In the genomic region with DNA sequence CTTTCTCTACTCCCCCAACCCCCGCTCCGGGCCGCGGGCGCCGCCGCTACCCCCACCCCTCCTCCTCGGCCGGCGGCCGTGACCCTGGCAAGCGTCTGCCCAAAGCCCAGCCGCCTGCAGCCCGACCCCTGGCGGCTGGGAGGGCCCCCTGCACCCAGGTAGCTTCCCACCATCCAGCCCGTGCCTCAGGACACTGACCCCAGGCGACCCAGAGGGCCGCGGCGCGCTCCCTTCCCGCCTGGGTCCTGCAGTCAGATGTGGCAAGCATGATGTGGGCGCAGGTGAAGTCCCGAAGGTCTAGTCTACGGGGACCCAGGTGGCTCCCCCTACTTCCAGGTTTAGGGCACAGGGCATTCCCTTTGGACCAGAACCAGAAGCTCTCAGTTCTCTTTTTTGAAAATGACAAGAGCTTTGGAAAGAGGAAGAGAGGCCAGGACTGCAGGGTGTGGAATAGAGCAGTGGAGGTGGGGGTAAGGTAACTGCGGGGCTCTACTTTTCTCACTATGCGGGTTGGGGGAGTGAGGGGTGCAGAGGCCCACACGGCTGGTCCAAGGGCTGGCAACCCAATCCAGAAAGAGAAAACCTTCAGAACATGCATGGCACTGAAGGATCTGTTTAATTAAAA, we compare ENCODE assay signal across 8 cellular contexts. TPM values are rescaled to one million over a fixed set of nuclear protein-coding genes. Genes with fewer than 3 reads are reported as not detected.
DNase-seq lines count a peak whose midpoint lies in the region; ATAC-seq, FAIRE-seq and TF ChIP-seq lines count a peak whose summit lies in the region.

A gene with protein sequence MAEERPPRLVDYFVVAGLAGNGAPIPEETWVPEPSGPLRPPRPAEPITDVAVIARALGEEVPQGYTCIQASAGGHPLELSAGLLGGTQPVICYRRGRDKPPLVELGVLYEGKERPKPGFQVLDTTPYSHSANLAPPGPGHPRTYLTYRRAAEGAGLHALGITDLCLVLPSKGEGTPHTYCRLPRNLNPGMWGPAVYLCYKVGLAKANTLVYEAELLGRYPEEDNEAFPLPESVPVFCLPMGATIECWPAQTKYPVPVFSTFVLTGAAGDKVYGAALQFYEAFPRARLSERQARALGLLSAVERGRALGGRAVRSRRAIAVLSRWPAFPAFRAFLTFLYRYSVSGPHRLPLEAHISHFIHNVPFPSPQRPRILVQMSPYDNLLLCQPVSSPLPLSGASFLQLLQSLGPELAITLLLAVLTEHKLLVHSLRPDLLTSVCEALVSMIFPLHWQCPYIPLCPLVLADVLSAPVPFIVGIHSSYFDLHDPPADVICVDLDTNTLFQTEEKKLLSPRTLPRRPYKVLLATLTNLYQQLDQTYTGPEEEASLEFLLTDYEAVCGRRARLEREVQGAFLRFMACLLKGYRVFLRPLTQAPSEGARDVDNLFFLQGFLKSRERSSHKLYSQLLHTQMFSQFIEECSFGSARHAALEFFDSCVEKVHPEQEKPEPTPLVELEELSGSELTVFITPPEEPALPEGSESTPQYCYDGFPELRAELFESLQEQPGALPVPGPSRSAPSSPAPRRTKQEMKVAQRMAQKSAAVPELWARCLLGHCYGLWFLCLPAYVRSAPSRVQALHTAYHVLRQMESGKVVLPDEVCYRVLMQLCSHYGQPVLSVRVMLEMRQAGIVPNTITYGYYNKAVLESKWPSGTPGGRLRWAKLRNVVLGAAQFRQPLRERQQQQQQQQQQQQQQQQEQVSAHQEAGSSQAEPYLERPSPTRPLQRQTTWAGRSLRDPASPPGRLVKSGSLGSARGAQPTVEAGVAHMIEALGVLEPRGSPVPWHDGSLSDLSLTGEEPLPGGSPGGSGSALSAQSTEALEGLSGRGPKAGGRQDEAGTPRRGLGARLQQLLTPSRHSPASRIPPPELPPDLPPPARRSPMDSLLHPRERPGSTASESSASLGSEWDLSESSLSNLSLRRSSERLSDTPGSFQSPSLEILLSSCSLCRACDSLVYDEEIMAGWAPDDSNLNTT (N-terminal part only) (minus strand): TSS at position 97 of the 625 bp plus-strand sequence. CDS start 2,344 bp downstream, outside the sequence.

- H3K9ac ChIP-seq in endothelial cell of umbilical vein (replicated peaks; ENCODE audit: extremely low read depth, insufficient read depth, low read length), result peak within 1 kb of the TSS; percentile 84

- H3K4me1 ChIP-seq in CD8-positive, alpha-beta memory T cell (ENCODE audit: insufficient read depth, low read length), result peaks cover 31% of the 10 kb centered on the region
- peaks cover 9% of the 10 kb centered on the region for H3K4me1 ChIP-seq in endothelial cell of umbilical vein (ENCODE audit: control insufficient read depth, extremely low read depth, insufficient read depth, low read length)

- intact Hi-C loops in endothelial cell of umbilical vein (cut with micrococcal nuclease), result loop anchor here (1.0 to 2.0 kb wide), 9 partner anchors 12 to 269 kb away; a partner anchor contains a TSS

- peak; percentile 60 to 82 (median 71) for DNase-seq in CD8-positive, alpha-beta memory T cell
- DNase-seq in NOMO-1 treated with DMSO at 0.1 percent for 48 hours (lab: John Stamatoyannopoulos, UW; ENCODE audit: unreplicated experiment) (peak; percentile 75), endothelial cell of umbilical vein (ENCODE audit: low read depth, low spot score) (peak; percentile 65), middle frontal gyrus (ENCODE audit: extremely low spot score, low spot score) (peak; percentile 73)
- DNase-seq in activated CD8-positive, alpha-beta memory T cell treated with anti-CD3 and anti-CD28 coated beads, Interleukin-2, amount 50 U/mL, for 48 hours, result peak; percentile 88
- peak; percentile 68 for DNase-seq in stimulated activated CD8-positive, alpha-beta memory T cell treated with anti-CD3 and anti-CD28 coated beads, Interleukin-4, amount 100 ng/mL, for 24 hours (ENCODE audit: low read depth)

- H3K36me3 ChIP-seq in CD8-positive, alpha-beta memory T cell (ENCODE audit: insufficient read depth, low read length), result peaks cover 45% of the 10 kb centered on the region
- peaks cover 3 to 37% of the 10 kb centered on the region in 2 experiments for H3K36me3 ChIP-seq in endothelial cell of umbilical vein (ENCODE audit: control insufficient read depth in 2 of 2, extremely low read depth in 1 of 2, insufficient read depth in 2 of 2, low read length in 2 of 2)

- peak within 1 kb of the TSS; percentile 91 for H3K27ac ChIP-seq in CD8-positive, alpha-beta memory T cell (ENCODE audit: low read depth, low read length)
- H3K27ac ChIP-seq in endothelial cell of umbilical vein (ENCODE audit: insufficient read depth, low read depth, low read length), result peak within 1 kb of the TSS; percentile 63

- H3K9me3 ChIP-seq in CD8-positive, alpha-beta memory T cell (ENCODE audit: low read length), result no peaks in the 10 kb centered on the region
- no peaks in the 10 kb centered on the region for H3K9me3 ChIP-seq in endothelial cell of umbilical vein (replicated peaks; ENCODE audit: control insufficient read depth, insufficient read depth, low read length)

- POLR2A ChIA-PET in CD8-positive, alpha-beta memory T cell (lab: Charles Lee), result interaction anchor here (0.6 to 4.1 kb wide), 11 partner anchors 11 to 160 kb away, joined by 3 to 56 read pairs (median 20); a partner anchor contains a TSS
- POLR2A ChIA-PET in endothelial cell of umbilical vein (lab: Charles Lee), result interaction anchor here (0.7 to 1.3 kb wide), 5 partner anchors 12 to 44 kb away, joined by 3 to 5 read pairs (median 4); a partner anchor contains a TSS

- H3K4me3 ChIP-seq in CD8-positive, alpha-beta memory T cell (ENCODE audit: low read length), result peak within 1 kb of the TSS; percentile 83
- peak within 1 kb of the TSS; percentile 42 to 88 (median 73) for H3K4me3 ChIP-seq in endothelial cell of umbilical vein (replicated peaks in 1 of 3; ENCODE audit: insufficient read depth in 1 of 3, low read depth in 1 of 3, low read length in 3 of 3)

- peak within 1 kb of the TSS; percentile 5 for H2AFZ ChIP-seq in endothelial cell of umbilical vein (ENCODE audit: low read depth, low read length)

- no TSS peak for BruUV-seq in endothelial cell of umbilical vein (replicated peaks; lab: Mats Ljungman, UMichigan)

- no peaks in the 10 kb centered on the region for H3K9me3 Mint-ChIP-seq in CD8-positive, alpha-beta memory T cell

- H3K4me1 Mint-ChIP-seq in CD8-positive, alpha-beta memory T cell, result peaks cover 30 to 42% (median 37%) of the 10 kb centered on the region in 3 donors

- TF ChIP-seq CTCF in endothelial cell of umbilical vein (IDR thresholded peaks at IDR 0.05; ENCODE audit: extremely low read depth in 1 of 2, insufficient read depth in 1 of 2, low read depth in 1 of 2, low read length in 2 of 2), result peak; percentile 89 to 97

- no peak for TF ChIP-seq POLR2A in endothelial cell of umbilical vein (IDR thresholded peaks at IDR 0.05; ENCODE audit: low read depth, low read length)

- peak within 1 kb of the TSS; percentile 93 to 100 (median 98) for H3K27ac Mint-ChIP-seq in CD8-positive, alpha-beta memory T cell

- peak; percentile 82 for FAIRE-seq in endothelial cell of umbilical vein (lab: Jason Lieb, UNC)

- ATAC-seq in GM19438 (IDR thresholded peaks at IDR 0.05; ENCODE audit: low read depth, unreplicated experiment), result peak; percentile 65
- peak; percentile 35 for ATAC-seq in HG03558 (IDR thresholded peaks at IDR 0.05; ENCODE audit: extremely low read depth, unreplicated experiment)

- no peaks in the 10 kb centered on the region for H3K27me3 ChIP-seq in CD8-positive, alpha-beta memory T cell (ENCODE audit: insufficient read depth, low read length, poor library complexity, severe bottlenecking)
- H3K27me3 ChIP-seq in endothelial cell of umbilical vein (ENCODE audit: control insufficient read depth in 2 of 2, insufficient read depth in 2 of 2, low read length in 2 of 2), result no peaks in the 10 kb centered on the region

- H4K20me1 ChIP-seq in endothelial cell of umbilical vein (replicated peaks; ENCODE audit: control insufficient read depth, extremely low read depth, insufficient read depth, low read length), result no peaks in the 10 kb centered on the region

- dilution Hi-C loops in endothelial cell of umbilical vein (cut with MboI; ENCODE audit: extremely low pct_ligation_motif_present, low sequenced_read_pairs), result no loop called here

- H3K4me2 ChIP-seq in endothelial cell of umbilical vein (ENCODE audit: insufficient read depth, low read length), result peak within 1 kb of the TSS; percentile 73

- no peaks in the 10 kb centered on the region for H3K9me1 ChIP-seq in endothelial cell of umbilical vein (replicated peaks; ENCODE audit: control insufficient read depth, extremely low read depth, insufficient read depth, low read length)

- CTCF ChIA-PET in CD8-positive, alpha-beta memory T cell (lab: Charles Lee), result interaction anchor here (0.6 to 6.0 kb wide), 29 partner anchors 9 to 1226 kb away, joined by 3 to 58 read pairs (median 4); a partner anchor contains a TSS
- CTCF ChIA-PET in endothelial cell of umbilical vein (lab: Charles Lee), result interaction anchor here (0.6 to 5.3 kb wide), 26 partner anchors 9 to 791 kb away, joined by 3 to 65 read pairs (median 6); a partner anchor contains a TSS

- peaks cover 0 to 84% (median 14%) of the 10 kb centered on the region in 3 donors for H3K36me3 Mint-ChIP-seq in CD8-positive, alpha-beta memory T cell

- H3K4me3 Mint-ChIP-seq in CD8-positive, alpha-beta memory T cell, result peak within 1 kb of the TSS; percentile 94 to 99 (median 98)

- peaks cover 0 to 4% of the 10 kb centered on the region in 2 donors for H3K27me3 Mint-ChIP-seq in CD8-positive, alpha-beta memory T cell

- peaks cover 16% of the 10 kb centered on the region for H3K79me2 ChIP-seq in endothelial cell of umbilical vein (ENCODE audit: control insufficient read depth, insufficient read depth, low read length)

TF ChIP-seq in endothelial cell of umbilical vein, 7 proteins besides CTCF, POLR2A, EP300 and RAD21:
- TF ChIP-seq EZH2 (IDR thresholded peaks at IDR 0.05; ENCODE audit: borderline replicate concordance, low read depth, low read length, severe bottlenecking) (no peak), POLR2AphosphoS5 (IDR thresholded peaks at IDR 0.05; ENCODE audit: insufficient read depth, low read depth, low read length) (peak; percentile 76)

RNA-seq across cellular contexts. Expression of the gene that starts here (rescaled TPM):
- total RNA-seq in CD8-positive, alpha-beta memory T cell, result 100 to 1,000 TPM; 100 to 102 TPM
- 27.3 TPM for polyA plus RNA-seq in CD8-positive, alpha-beta memory T cell
- 54.3 and 57.8 TPM in 2 replicates for total RNA-seq in endothelial cell of umbilical vein
- polyA plus RNA-seq in endothelial cell of umbilical vein, result 35.6 and 45.6 TPM in 2 replicates
- 15.8 and 20.5 TPM in 2 replicates for polyA plus RNA-seq in endothelial cell of umbilical vein (2011; cell fraction: cytosol; rRNA removed)
- 197 and 243 TPM in 2 replicates for polyA plus RNA-seq in endothelial cell of umbilical vein (2011; cell fraction: nucleus; rRNA removed)
- polyA plus RNA-seq in endothelial cell of umbilical vein (2012), result 24.9 and 25.3 TPM in 2 replicates
- 42.9 and 51.9 TPM in 2 replicates for polyA minus RNA-seq in endothelial cell of umbilical vein
- 16.3 TPM for polyA minus RNA-seq in endothelial cell of umbilical vein (2011; cell fraction: cytosol; rRNA and poly(A)+ RNA removed)
- polyA minus RNA-seq in endothelial cell of umbilical vein (2011; cell fraction: nucleus; rRNA and poly(A)+ RNA removed), result 85.3 and 110 TPM in 2 replicates

Comparison
In these comparisons a context has a peak if more than half of its experiments do, and no peak if none do; other contexts are left out.
1. Peak in every context shown above with its lines: DNase-seq, ATAC-seq, H3K4me3 ChIP-seq and H3K27ac ChIP-seq.